1 cellular context compared by ENCODE assay signal in the genomic region with DNA sequence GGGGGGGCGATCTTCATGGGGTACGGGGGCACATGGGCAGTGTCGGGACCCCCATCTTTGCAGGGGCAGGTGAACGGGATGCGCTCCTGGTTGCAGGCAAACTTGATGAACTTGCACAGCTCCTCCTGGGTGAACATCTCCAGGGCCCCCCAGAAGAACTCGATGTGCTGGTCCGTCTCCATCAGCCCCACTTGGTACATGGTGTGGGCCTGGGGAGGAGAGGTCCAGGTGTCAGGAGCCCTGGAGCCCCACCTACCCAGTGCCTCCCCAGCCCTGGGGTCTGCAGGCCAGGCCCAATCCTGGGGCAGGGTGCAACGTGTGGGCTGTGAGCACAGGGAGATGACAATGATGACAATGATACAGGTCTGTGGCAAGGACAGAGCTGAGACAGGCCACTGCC.
TF ChIP-seq lines count a peak whose summit lies in the region.

No MANE protein-coding gene starts in this region.

TF ChIP-seq in K562, 482 proteins besides CTCF, POLR2A, EP300 and RAD21:
- TF ChIP-seq POLR2G (IDR thresholded peaks at IDR 0.05; ENCODE audit: low read depth, low read length) (0 out of 2 replicates have a peak, but pooled peaks have one; percentile 3), ZSCAN29 (IDR thresholded peaks at IDR 0.05) (no peak), BACH1 (tag; IDR thresholded peaks at IDR 0.05) (no peak), ZNF121 (CRISPR knock-in tag; conservative IDR thresholded peaks at IDR 0.05) (no peak), SRSF9 (IDR thresholded peaks at IDR 0.05; ENCODE audit: borderline replicate concordance, low read depth, low read length) (no peak)
